ENCODE assay signal across 11 cellular contexts in the genomic region with DNA sequence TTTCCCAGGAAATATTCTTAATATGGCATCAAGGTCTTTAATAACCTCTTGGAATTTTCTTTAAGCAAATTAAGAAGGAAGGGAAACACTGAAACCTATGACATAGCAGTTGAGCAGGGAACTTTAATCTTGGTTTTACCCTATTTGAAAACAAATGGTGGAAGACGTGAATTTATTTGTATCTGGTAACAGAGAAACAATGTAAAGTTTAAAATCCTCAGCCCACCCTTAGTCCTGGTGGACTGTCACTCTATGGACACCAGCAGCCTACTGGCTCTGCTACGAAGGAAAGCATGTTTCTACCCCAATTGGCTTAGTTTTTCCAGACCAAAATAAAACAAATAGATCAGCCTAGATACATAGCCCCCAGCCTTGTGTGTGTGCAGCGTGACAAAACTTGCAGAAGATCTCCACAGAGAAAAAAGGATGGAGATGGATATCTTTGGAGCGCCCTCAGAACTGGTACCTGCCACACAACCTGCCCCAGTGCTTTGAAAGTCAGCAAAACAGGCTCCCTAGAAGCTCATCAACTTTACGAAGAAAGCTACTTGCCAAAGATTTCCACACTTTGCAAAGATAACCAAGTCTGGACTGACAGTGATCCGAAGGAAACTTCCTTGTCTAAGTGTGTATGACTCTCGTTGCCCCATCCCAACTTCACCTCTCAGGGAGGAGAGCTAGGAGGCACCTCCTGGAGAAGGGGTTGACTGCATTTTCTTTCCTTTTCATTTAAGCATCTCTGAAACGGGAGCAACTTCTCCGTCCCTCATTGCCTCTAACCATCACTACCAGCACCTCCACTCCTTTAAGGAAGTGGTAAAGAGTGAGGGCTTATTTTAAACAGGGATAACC. TPM values are rescaled to one million over a fixed set of nuclear protein-coding genes. Genes with fewer than 3 reads are reported as not detected.
DNase-seq lines count a peak whose midpoint lies in the region; TF ChIP-seq lines count a peak whose summit lies in the region.
"Had no signal": no experiment of that assay in that cellular context is flagged by ENCODE, and none has a peak within 500 bp of the region (broad histone marks: within the 10 kb centered on the region; RNA-seq: fewer than 3 reads in every experiment).

No MANE protein-coding gene starts in this region.

- H3K4me3 Mint-ChIP-seq in chondrocyte (ENCODE audit: unreplicated experiment) (peak overlapping the region; percentile 79), mesothelial cell of epicardium (peak overlapping the region; percentile 73), type B pancreatic cell (peak overlapping the region; percentile 86)
- H3K4me3 Mint-ChIP-seq: CD4-positive, alpha-beta T cell had no signal

- H3K27ac Mint-ChIP-seq in chondrocyte (ENCODE audit: unreplicated experiment) = peak overlapping the region; percentile 98
- H3K27ac Mint-ChIP-seq in mesothelial cell of epicardium = peak overlapping the region; percentile 96
- H3K27ac Mint-ChIP-seq in type B pancreatic cell = peak overlapping the region; percentile 1
- H3K27ac Mint-ChIP-seq: CD4-positive, alpha-beta T cell had no signal

- no peaks in the 10 kb centered on the region for H4K20me1 ChIP-seq in mammary epithelial cell (ENCODE audit: insufficient read depth, low read length)

- H3K36me3 ChIP-seq in breast epithelium (no peaks in the 10 kb centered on the region), mammary epithelial cell (ENCODE audit: insufficient read depth, low read length) (no peaks in the 10 kb centered on the region)

- H3K27me3 ChIP-seq in breast epithelium = peaks cover 0 to 56% of the 10 kb centered on the region in 2 donors
- peaks cover 42% of the 10 kb centered on the region for H3K27me3 ChIP-seq in mammary epithelial cell (ENCODE audit: insufficient read depth, low read length)

- intact Hi-C loops in breast epithelium (cut with DNase I; ENCODE audit: low total_unique reads) (no loop called here), mammary epithelial cell (cut with micrococcal nuclease) (loop anchor here (10.0 kb wide), 1 partner anchor 348 kb away; no protein-coding TSS in a partner anchor), posterior vena cava (cut with DNase I) (loop anchor here in 1 of 2 donors (10.0 kb wide), 1 partner anchor 1242 kb away; no protein-coding TSS in a partner anchor)

- WGBS in mammary epithelial cell (ENCODE audit: low coverage, missing lambda C conversion rate) = 45% methylated on average over 8 of the region's 9 CpGs

- TF ChIP-seq CTCF in breast epithelium (IDR thresholded peaks at IDR 0.05) (no peak), mammary epithelial cell (conservative IDR thresholded peaks at IDR 0.05 in 1 of 2, IDR thresholded peaks at IDR 0.05 in 1 of 2; ENCODE audit: extremely low read depth in 1 of 2, insufficient read depth in 1 of 2, low read depth in 1 of 2, low read length in 2 of 2) (no peak), chondrocyte (IDR thresholded peaks at IDR 0.05) (no peak), mesothelial cell of epicardium (IDR thresholded peaks at IDR 0.05; ENCODE audit: unreplicated experiment) (no peak), type B pancreatic cell (conservative IDR thresholded peaks at IDR 0.05) (no peak), RWPE1 (conservative IDR thresholded peaks at IDR 0.05; ENCODE audit: low read depth) (no peak), GM10248 (IDR thresholded peaks at IDR 0.05; ENCODE audit: control extremely low read depth, extremely low read depth, low read depth, missing control alignments) (no peak)

- H3K9me3 Mint-ChIP-seq in chondrocyte (ENCODE audit: low read depth) (no peaks in the 10 kb centered on the region), mesothelial cell of epicardium (no peaks in the 10 kb centered on the region), type B pancreatic cell (no peaks in the 10 kb centered on the region)
- H3K9me3 Mint-ChIP-seq: CD4-positive, alpha-beta T cell had no signal

- no peak overlapping the region for H2AFZ ChIP-seq in mammary epithelial cell (ENCODE audit: low read depth, low read length)

- H3K4me1 Mint-ChIP-seq in chondrocyte (ENCODE audit: low read depth) = peaks cover 78% of the 10 kb centered on the region
- peaks cover 79% of the 10 kb centered on the region for H3K4me1 Mint-ChIP-seq in mesothelial cell of epicardium
- H3K4me1 Mint-ChIP-seq in type B pancreatic cell (ENCODE audit: unreplicated experiment) = peaks cover 55% of the 10 kb centered on the region

- peak overlapping the region; percentile 58 to 85 (median 79) for H3K4me3 ChIP-seq in breast epithelium
- H3K4me3 ChIP-seq in mammary epithelial cell (replicated peaks in 1 of 3; ENCODE audit: insufficient read depth in 1 of 3, low read depth in 2 of 3, low read length in 3 of 3) = no peak overlapping the region

- H3K9ac ChIP-seq in mammary epithelial cell (ENCODE audit: insufficient read depth, low read length) = no peak overlapping the region

- H3K9me3 ChIP-seq in breast epithelium = no peaks in the 10 kb centered on the region
- no peaks in the 10 kb centered on the region for H3K9me3 ChIP-seq in mammary epithelial cell (replicated peaks; ENCODE audit: insufficient read depth, low read length)

- CTCF ChIA-PET in mammary epithelial cell (lab: Charles Lee; ENCODE audit: low non-redundant PET) = no interaction called here
- CTCF ChIA-PET in RWPE1 (lab: Yijun Ruan, JAX) = no interaction called here
- CTCF ChIA-PET in GM10248 (lab: Yijun Ruan, JAX) = no interaction called here

- H3K4me1 ChIP-seq in breast epithelium (no peaks in the 10 kb centered on the region), mammary epithelial cell (ENCODE audit: insufficient read depth, low read length) (peaks cover 11% of the 10 kb centered on the region)

- DNase-seq in breast epithelium (ENCODE audit: low spot score in 2 of 2) (no peak), mammary epithelial cell (no peak), chondrocyte (ENCODE audit: low spot score) (no peak), mesothelial cell of epicardium (ENCODE audit: low spot score in 2 of 2, unreplicated experiment in 2 of 2) (no peak), type B pancreatic cell (ENCODE audit: extremely low spot score, unreplicated experiment) (no peak), posterior vena cava (ENCODE audit: low spot score) (no peak), RWPE1 (ENCODE audit: low spot score) (no peak), GM10248 (ENCODE audit: extremely low spot score) (no peak)
- DNase-seq: activated CD8-positive, alpha-beta memory T cell treated with anti-CD3 and anti-CD28 coated beads, Interleukin-2, amount 50 U/mL, for 4 hours; CD4-positive, alpha-beta T cell; stimulated activated CD4-positive, alpha-beta T cell treated with anti-CD3 and anti-CD28 coated beads, Interleukin-4, amount 100 ng/mL, for 24 hours had no signal

- peaks cover 7% of the 10 kb centered on the region for H3K36me3 Mint-ChIP-seq in chondrocyte (ENCODE audit: low read depth)
- H3K36me3 Mint-ChIP-seq in mesothelial cell of epicardium = peaks cover 2% of the 10 kb centered on the region
- H3K36me3 Mint-ChIP-seq in type B pancreatic cell = peaks cover 10% of the 10 kb centered on the region

- no peaks in the 10 kb centered on the region for H3K79me2 ChIP-seq in mammary epithelial cell (ENCODE audit: insufficient read depth, low read length)

- H3K27me3 Mint-ChIP-seq in chondrocyte (ENCODE audit: low read depth) (no peaks in the 10 kb centered on the region), mesothelial cell of epicardium (ENCODE audit: low read depth) (no peaks in the 10 kb centered on the region), type B pancreatic cell (peaks cover 86% of the 10 kb centered on the region)

- H3K27ac ChIP-seq in breast epithelium (peak overlapping the region; percentile 90 to 98), mammary epithelial cell (ENCODE audit: insufficient read depth, low read depth, low read length) (no peak overlapping the region), RWPE1 (no peak overlapping the region)

- POLR2A ChIA-PET in RWPE1 (lab: Yijun Ruan, JAX; ENCODE audit: low non-redundant PET) (no interaction called here), GM10248 (lab: Yijun Ruan, JAX) (no interaction called here)

- TF ChIP-seq POLR2A in breast epithelium (IDR thresholded peaks at IDR 0.05) = no peak

- no TSS peak for BruUV-seq in mammary epithelial cell (replicated peaks; lab: Mats Ljungman, UMichigan)

- dilution Hi-C loops in mammary epithelial cell (cut with HindIII; ENCODE audit: low sequenced_read_pairs) = no loop called here

- in situ Hi-C loops in mammary epithelial cell (cut with MboI; ENCODE audit: low sequenced_read_pairs in 2 of 2) = no loop called here

- H3K4me2 ChIP-seq in mammary epithelial cell (ENCODE audit: insufficient read depth, low read depth, low read length) = no peak overlapping the region

RNA-seq across cellular contexts. Expression of a gene that starts 7.3 kb away (rescaled TPM):
- total RNA-seq in breast epithelium = 100 to 1,000 TPM in 1 of 3 donors, 10 to 100 TPM in 2; 53.7 to 225 (median 83.2) TPM
- total RNA-seq in mammary epithelial cell = under 1 TPM; 0.45 to 0.50 TPM
- polyA plus RNA-seq in mammary epithelial cell = 0.26 TPM
- not detected for polyA minus RNA-seq in mammary epithelial cell
- 55.5 to 104 TPM (median 95.4 TPM) in 3 replicates for total RNA-seq in chondrocyte
- total RNA-seq in mesothelial cell of epicardium = 105 to 111 TPM (median 110 TPM) in 3 replicates
- 8.3 and 88.5 TPM in 2 replicates for total RNA-seq in type B pancreatic cell (ENCODE audit: low replicate concordance)
- total RNA-seq in posterior vena cava = 100 to 1,000 TPM; 246 to 288 TPM

Comparison
In these comparisons a context has a peak if more than half of its experiments do, and no peak if none do; other contexts are left out.
1. H3K27ac ChIP-seq: peak in breast epithelium (2 of 2); none in mammary epithelial cell (single experiment) and RWPE1 (single experiment).
2. H3K4me3 ChIP-seq: peak in breast epithelium (3 of 3); none in mammary epithelial cell (0 of 3).
3. H3K27ac Mint-ChIP-seq: peak in every context shown above with its lines; median percentile 98 in chondrocyte; 96 in mesothelial cell of epicardium; 1 in type B pancreatic cell.
4. Peak in every context shown above with its lines, with median percentiles within 50 percentile points of each other: H3K4me3 Mint-ChIP-seq.